ENCODE assay signal across 8 cellular contexts in the genomic region with DNA sequence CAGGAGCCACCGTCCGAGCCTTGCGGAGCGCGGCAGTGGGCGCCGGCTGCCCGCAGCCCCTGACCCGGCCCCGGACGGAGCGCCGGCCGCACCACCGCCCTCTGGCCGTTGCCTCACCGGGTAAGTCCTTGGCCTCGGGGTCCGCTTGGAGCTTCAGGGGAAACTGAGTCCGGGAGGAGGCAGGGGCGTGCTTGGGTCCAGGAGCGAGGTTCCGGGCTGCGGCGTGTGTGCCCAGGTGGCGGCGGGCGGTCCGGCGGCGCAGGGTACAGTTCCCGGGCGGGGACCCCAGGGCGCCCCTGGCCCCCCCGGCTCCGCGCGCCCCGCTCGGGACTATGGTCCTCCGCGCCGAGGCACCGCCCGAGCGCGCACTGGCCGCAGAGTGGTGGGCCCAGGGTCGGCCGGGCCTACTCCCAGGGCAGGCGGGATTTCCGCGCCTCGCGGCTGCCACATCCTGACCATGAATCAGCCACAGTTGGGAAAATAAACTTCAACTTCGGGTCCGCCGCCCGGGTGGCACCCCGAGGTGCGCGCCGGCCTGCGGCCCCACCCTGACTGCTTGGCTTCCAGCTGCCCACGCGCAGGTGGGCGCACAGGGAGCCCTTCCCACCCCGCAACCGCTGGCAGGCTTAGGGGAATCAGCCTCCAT. TPM values are rescaled to one million over a fixed set of nuclear protein-coding genes. Genes with fewer than 3 reads are reported as not detected.
A peak's percentile ranks its signal among the peaks of the same experiment; 100 is the strongest.
DNase-seq lines count a peak whose midpoint lies in the region; ATAC-seq and TF ChIP-seq lines count a peak whose summit lies in the region.

No MANE protein-coding gene starts in this region.

- POLR2A ChIA-PET in CD8-positive, alpha-beta memory T cell (lab: Charles Lee), result interaction anchor here (1.2 kb wide), 1 partner anchor 12 kb away, joined by 3 read pairs; no protein-coding TSS in a partner anchor

- peak overlapping the region; percentile 62 for H3K4me3 ChIP-seq in CD8-positive, alpha-beta memory T cell (ENCODE audit: low read length)
- peak overlapping the region; percentile 84 for H3K4me3 ChIP-seq in lower leg skin (ENCODE audit: low read depth, poor library complexity, severe bottlenecking)

- H3K36me3 ChIP-seq in CD8-positive, alpha-beta memory T cell (ENCODE audit: insufficient read depth, low read length), result no peaks in the 10 kb centered on the region

- no peak for ATAC-seq in GM18517 (IDR thresholded peaks at IDR 0.05; ENCODE audit: unreplicated experiment)

- no peak for TF ChIP-seq CTCF in brain (conservative IDR thresholded peaks at IDR 0.05)
- no peak for TF ChIP-seq CTCF in lower leg skin (IDR thresholded peaks at IDR 0.05)
- TF ChIP-seq CTCF in type B pancreatic cell (conservative IDR thresholded peaks at IDR 0.05), result no peak

- WGBS in lower leg skin, 2 donors, result 0 to 2% methylated on average over 14 to 18 of the region's 69 CpGs

- peak overlapping the region in 2 of 8 donors; percentile 51 to 74 for H3K27ac Mint-ChIP-seq in CD8-positive, alpha-beta memory T cell
- H3K27ac Mint-ChIP-seq in IgD-negative memory B cell (no peak overlapping the region), brain (peak overlapping the region in 2 of 5 experiments; percentile 38 to 41), type B pancreatic cell (no peak overlapping the region)

- no peaks in the 10 kb centered on the region for H3K36me3 Mint-ChIP-seq in CD8-positive, alpha-beta memory T cell
- H3K36me3 Mint-ChIP-seq in IgD-negative memory B cell (no peaks in the 10 kb centered on the region), brain (no peaks in the 10 kb centered on the region), type B pancreatic cell (no peaks in the 10 kb centered on the region)

- H3K4me1 ChIP-seq in CD8-positive, alpha-beta memory T cell (ENCODE audit: insufficient read depth, low read length), result peaks cover 71% of the 10 kb centered on the region

- no peak for TF ChIP-seq POLR2A in lower leg skin (IDR thresholded peaks at IDR 0.05)

- intact Hi-C loops in lower leg skin (cut with DNase I; ENCODE audit: low total_unique reads), result no loop called here

- H3K4me3 Mint-ChIP-seq in CD8-positive, alpha-beta memory T cell, result peak overlapping the region in 6 of 7 donors; percentile 51 to 84 (median 67)
- H3K4me3 Mint-ChIP-seq in IgD-negative memory B cell (peak overlapping the region; percentile 75 to 90 (median 82)), brain (peak overlapping the region; percentile 67 to 79 (median 76)), type B pancreatic cell (peak overlapping the region; percentile 79)

- peaks cover 32 to 69% (median 35%) of the 10 kb centered on the region in 3 donors for H3K4me1 Mint-ChIP-seq in CD8-positive, alpha-beta memory T cell
- H3K4me1 Mint-ChIP-seq in IgD-negative memory B cell, result peaks cover 13 to 34% (median 24%) of the 10 kb centered on the region in 3 donors
- peaks cover 28% of the 10 kb centered on the region for H3K4me1 Mint-ChIP-seq in brain
- H3K4me1 Mint-ChIP-seq in type B pancreatic cell (ENCODE audit: unreplicated experiment), result peaks cover 12% of the 10 kb centered on the region

- H3K9me3 Mint-ChIP-seq in CD8-positive, alpha-beta memory T cell, result no peaks in the 10 kb centered on the region
- H3K9me3 Mint-ChIP-seq in IgD-negative memory B cell, result no peaks in the 10 kb centered on the region
- H3K9me3 Mint-ChIP-seq in brain, result peaks cover 0 to 3% (median 0%) of the 10 kb centered on the region in 5 experiments
- peaks cover 4% of the 10 kb centered on the region for H3K9me3 Mint-ChIP-seq in type B pancreatic cell

- H3K27ac ChIP-seq in CD8-positive, alpha-beta memory T cell (ENCODE audit: low read depth, low read length), result peak overlapping the region; percentile 16

- CTCF ChIA-PET in CD8-positive, alpha-beta memory T cell (lab: Charles Lee), result interaction anchor here (1.2 to 3.3 kb wide), 3 partner anchors 10 to 13 kb away, joined by 3 to 9 read pairs (median 3); no protein-coding TSS in a partner anchor

- peaks cover 0 to 2% of the 10 kb centered on the region in 2 donors for H3K27me3 Mint-ChIP-seq in CD8-positive, alpha-beta memory T cell
- H3K27me3 Mint-ChIP-seq in IgD-negative memory B cell (no peaks in the 10 kb centered on the region), brain (peaks cover 4% of the 10 kb centered on the region), type B pancreatic cell (no peaks in the 10 kb centered on the region)

- no peaks in the 10 kb centered on the region for H3K9me3 ChIP-seq in CD8-positive, alpha-beta memory T cell (ENCODE audit: low read length)

- DNase-seq in CD8-positive, alpha-beta memory T cell, result no peak
- no peak for DNase-seq in lower leg skin (ENCODE audit: low spot score in 2 of 2)
- no peak for DNase-seq in type B pancreatic cell (ENCODE audit: extremely low spot score, unreplicated experiment)
- DNase-seq in activated CD8-positive, alpha-beta memory T cell treated with anti-CD3 and anti-CD28 coated beads, Interleukin-2, amount 50 U/mL, for 48 hours, result no peak
- DNase-seq in NCI-H1694 (lab: John Stamatoyannopoulos, UW), result no peak

- no peaks in the 10 kb centered on the region for H3K27me3 ChIP-seq in CD8-positive, alpha-beta memory T cell (ENCODE audit: insufficient read depth, low read length, poor library complexity, severe bottlenecking)

RNA-seq across cellular contexts. Expression of a gene that starts 0.3 kb away (rescaled TPM):
- total RNA-seq in CD8-positive, alpha-beta memory T cell, result 10 to 100 TPM; 55.9 to 56.3 TPM
- 4.6 TPM for polyA plus RNA-seq in CD8-positive, alpha-beta memory T cell
- polyA plus RNA-seq in IgD-negative memory B cell, result 10.8 TPM
- 84.0 TPM for polyA plus RNA-seq in brain (ENCODE audit: insufficient read depth, low read depth, low replicate concordance)
- 100 to 1,000 TPM in 1 of 4 donors, 10 to 100 TPM in 3; 63.8 to 121 (median 83.9) TPM for total RNA-seq in lower leg skin
- total RNA-seq in type B pancreatic cell (ENCODE audit: low replicate concordance), result 45.6 and 78.9 TPM in 2 replicates

RNA-seq across cellular contexts. Expression of a gene that starts 34.3 kb away (rescaled TPM):
- total RNA-seq in CD8-positive, alpha-beta memory T cell, result 1 to 10 TPM; 1.4 to 1.5 TPM
- 1.6 TPM for polyA plus RNA-seq in CD8-positive, alpha-beta memory T cell
- polyA plus RNA-seq in IgD-negative memory B cell, result not detected
- 15.7 TPM for polyA plus RNA-seq in brain (ENCODE audit: insufficient read depth, low read depth, low replicate concordance)
- total RNA-seq in lower leg skin, result 1 to 10 TPM; 5.5 to 8.7 (median 7.2) TPM
- total RNA-seq in type B pancreatic cell (ENCODE audit: low replicate concordance), result 3.2 and 6.9 TPM in 2 replicates
